8 cellular contexts compared by ENCODE assay signal in the genomic region with DNA sequence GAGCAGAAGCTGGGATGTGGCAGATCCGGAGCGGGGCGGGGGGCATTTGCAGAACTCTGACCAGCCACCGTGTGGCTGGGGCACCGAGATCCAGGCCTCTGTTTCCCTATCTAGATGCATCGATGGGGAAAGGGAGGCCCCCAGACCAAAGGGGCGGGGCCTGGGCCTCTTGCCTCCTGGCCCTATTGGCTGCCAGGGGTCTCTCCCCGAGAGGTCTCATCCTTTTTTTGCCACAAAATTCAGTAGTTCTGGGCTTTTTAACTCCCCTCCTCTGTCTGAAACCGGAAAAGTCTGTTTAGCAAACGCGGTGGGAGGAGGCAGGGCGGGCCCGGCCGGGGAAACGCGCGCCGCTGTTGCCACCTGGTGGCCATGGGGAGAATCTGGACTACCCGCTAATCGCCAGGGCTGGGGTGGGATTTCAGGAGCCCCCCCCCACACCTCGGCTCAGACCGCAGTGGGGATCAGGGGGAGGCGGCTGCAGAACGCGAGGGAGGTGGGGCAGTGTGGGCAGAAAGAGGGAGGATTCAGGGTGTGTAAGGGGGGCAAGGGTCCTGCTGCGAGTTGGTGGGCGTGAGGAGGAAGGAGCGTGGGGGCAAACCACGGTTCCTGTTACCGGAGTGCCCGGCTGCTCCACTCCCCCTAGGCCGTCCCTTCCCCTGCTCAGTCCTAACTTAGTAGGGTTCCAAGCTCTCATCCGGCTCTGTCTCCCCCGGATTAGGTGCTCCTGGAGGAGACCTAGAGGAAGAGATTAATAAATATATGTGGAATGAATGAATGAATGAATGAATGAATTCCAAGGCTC. TPM values are rescaled to one million over a fixed set of nuclear protein-coding genes. Genes with fewer than 3 reads are reported as not detected.
A peak's percentile ranks its signal among the peaks of the same experiment; 100 is the strongest.
DNase-seq lines count a peak whose midpoint lies in the region; ATAC-seq and TF ChIP-seq lines count a peak whose summit lies in the region.

No MANE protein-coding gene starts in this region.

- POLR2A ChIA-PET in OCI-LY7 (lab: Charles Lee) = interaction anchor here (1.1 kb wide), 1 partner anchor 57 kb away, joined by 3 read pairs; no protein-coding TSS in a partner anchor

- H4K20me1 ChIP-seq in OCI-LY7 (ENCODE audit: insufficient read depth, low read length) = no peaks in the 10 kb centered on the region

- H3K9me3 ChIP-seq in HUES48 (ENCODE audit: control insufficient read depth, insufficient read depth, low read length) (no peaks in the 10 kb centered on the region), OCI-LY7 (ENCODE audit: low read length) (no peaks in the 10 kb centered on the region), mucosa of stomach (ENCODE audit: control insufficient read depth, low read length) (no peaks in the 10 kb centered on the region)

- peak; percentile 98 for TF ChIP-seq CTCF in OCI-LY7 (conservative IDR thresholded peaks at IDR 0.05; ENCODE audit: low read length)

- intact Hi-C loops in OCI-LY7 (cut with micrococcal nuclease; ENCODE audit: unreplicated experiment) = loop anchor here (1.0 kb wide), 2 partner anchors 36 to 51 kb away; no protein-coding TSS in a partner anchor

- BruUV-seq in OCI-LY7 (replicated peaks; lab: Mats Ljungman, UMichigan) = TSS peak; percentile 43

- H3K9me2 ChIP-seq in OCI-LY7 (ENCODE audit: insufficient read depth, low read length) = no peaks in the 10 kb centered on the region

- H3K4me2 ChIP-seq in OCI-LY7 (ENCODE audit: low read length) = peak overlapping the region; percentile 66

- peak overlapping the region; percentile 72; the same call in 1 of the 2 replicates for H2AFZ ChIP-seq in OCI-LY7 (ENCODE audit: low read length)

- H3K4me3 ChIP-seq in HUES48 (ENCODE audit: low read depth, low read length) = peak overlapping the region; percentile 56
- peak overlapping the region; percentile 9 for H3K4me3 ChIP-seq in OCI-LY7 (ENCODE audit: low read depth, low read length, poor library complexity, severe bottlenecking)
- no peak overlapping the region for H3K4me3 ChIP-seq in mucosa of stomach (ENCODE audit: low read length)

- H3K9ac ChIP-seq in HUES48 (ENCODE audit: low read depth, low read length) (no peak overlapping the region), mucosa of stomach (ENCODE audit: low read length) (peak overlapping the region; percentile 64)

- CTCF ChIA-PET in OCI-LY7 (lab: Charles Lee; ENCODE audit: unreplicated experiment) = no interaction called here

- H3K36me3 ChIP-seq in HUES48 (ENCODE audit: control insufficient read depth, insufficient read depth, low read length) = no peaks in the 10 kb centered on the region
- H3K36me3 ChIP-seq in OCI-LY7 (ENCODE audit: insufficient read depth, low read length) = peaks cover 13% of the 10 kb centered on the region
- no peaks in the 10 kb centered on the region for H3K36me3 ChIP-seq in mucosa of stomach (ENCODE audit: control insufficient read depth, insufficient read depth, low read length)

- no peaks in the 10 kb centered on the region for H3K79me2 ChIP-seq in OCI-LY7 (ENCODE audit: insufficient read depth, low read depth, low read length)

- H3K4me1 ChIP-seq in HUES48 (ENCODE audit: control insufficient read depth, insufficient read depth, low read length) (no peaks in the 10 kb centered on the region), OCI-LY7 (ENCODE audit: insufficient read depth, low read length, poor library complexity, severe bottlenecking) (peaks cover 23% of the 10 kb centered on the region), mucosa of stomach (ENCODE audit: control insufficient read depth, insufficient read depth, low read length) (peaks cover 11% of the 10 kb centered on the region)

- H3K27me3 ChIP-seq in HUES48 (ENCODE audit: control insufficient read depth, insufficient read depth, low read length) (no peaks in the 10 kb centered on the region), mucosa of stomach (ENCODE audit: control insufficient read depth, insufficient read depth, low read length) (no peaks in the 10 kb centered on the region)

- H3K27ac ChIP-seq in HUES48 (ENCODE audit: low read depth, low read length) = peak overlapping the region; percentile 47
- H3K27ac ChIP-seq in OCI-LY7 (ENCODE audit: low read depth, low read length, poor library complexity, severe bottlenecking) = peak overlapping the region; percentile 54

- ATAC-seq in esophagus mucosa = peak; percentile 79
- ATAC-seq in HG03039 (IDR thresholded peaks at IDR 0.05; ENCODE audit: unreplicated experiment) = no peak

- peak; percentile 55 for DNase-seq in DMS153 treated with DMSO at 0.1 percent for 48 hours (lab: John Stamatoyannopoulos, UW; ENCODE audit: unreplicated experiment)
- DNase-seq in OCI-LY7 (ENCODE audit: low spot score) = peak; percentile 85
- DNase-seq in activated T-cell treated with anti-CD3 and anti-CD28 coated beads for 48 hours (ENCODE audit: low read depth) = peak; percentile 77
- DNase-seq in stimulated activated CD8-positive, alpha-beta memory T cell treated with anti-CD3 and anti-CD28 coated beads, Interleukin-4, amount 100 ng/mL, for 1 hour (ENCODE audit: low read depth in 2 of 2, low spot score in 1 of 2) = peak; percentile 62 to 71

RNA-seq across cellular contexts. Expression of a gene that starts 28.3 kb away (rescaled TPM):
- 6.0 and 7.7 TPM in 2 replicates for total RNA-seq in OCI-LY7 (2014; rRNA removed; shearing (Covaris generic))
- total RNA-seq in OCI-LY7 (2022) = 26.0 and 41.7 TPM in 2 replicates
- total RNA-seq in esophagus mucosa = 0.36 TPM

RNA-seq across cellular contexts. Expression of a gene that starts 39.2 kb away (rescaled TPM):
- total RNA-seq in OCI-LY7 (2014; rRNA removed; shearing (Covaris generic)) = 14.3 and 14.8 TPM in 2 replicates
- 31.0 and 31.4 TPM in 2 replicates for total RNA-seq in OCI-LY7 (2022)
- total RNA-seq in esophagus mucosa = 3.2 TPM

RNA-seq across cellular contexts. Expression of a gene that starts 50.4 kb away (rescaled TPM):
- 27.3 and 30.7 TPM in 2 replicates for total RNA-seq in OCI-LY7 (2014; rRNA removed; shearing (Covaris generic))
- 30.6 and 30.7 TPM in 2 replicates for total RNA-seq in OCI-LY7 (2022)
- total RNA-seq in esophagus mucosa = 6.3 TPM
